In genomic region chrX:47649302-47649701, GRCh38 we compare ENCODE assay signal across 9 cellular contexts. TPM values are rescaled to one million over a fixed set of nuclear protein-coding genes. Genes with fewer than 3 reads are reported as not detected.
A peak's percentile ranks its signal among the peaks of the same experiment; 100 is the strongest.
DNase-seq lines count a peak whose midpoint lies in the region; ATAC-seq and TF ChIP-seq lines count a peak whose summit lies in the region.
"Had no signal": no experiment of that assay in that cellular context is flagged by ENCODE, and none has a peak within 500 bp of the region (broad histone marks: within the 10 kb centered on the region; RNA-seq: fewer than 3 reads in every experiment).

No MANE protein-coding gene starts in this region.

- no peak overlapping the region for H2AFZ ChIP-seq in neural cell (ENCODE audit: low read depth, low read length)

- TF ChIP-seq CTCF in C4-2B (conservative IDR thresholded peaks at IDR 0.05) (no peak), dorsolateral prefrontal cortex (IDR thresholded peaks at IDR 0.05 in 54 of 56, conservative IDR thresholded peaks at IDR 0.05 in 2 of 56; ENCODE audit: low read depth in 1 of 56, partially characterized antibody in 56 of 56) (no peak), neural cell (IDR thresholded peaks at IDR 0.05; ENCODE audit: poor library complexity, severe bottlenecking) (no peak)

- TF ChIP-seq EP300 in neural cell (conservative IDR thresholded peaks at IDR 0.05; ENCODE audit: poor library complexity, severe bottlenecking), result no peak

- H3K27me3 ChIP-seq in MG63 (no peaks in the 10 kb centered on the region), dorsolateral prefrontal cortex (peaks cover 0 to 56% (median 7%) of the 10 kb centered on the region in 45 donors), neural cell (ENCODE audit: insufficient read depth, low read depth, low read length) (no peaks in the 10 kb centered on the region)

- no peak for TF ChIP-seq RAD21 in neural cell (conservative IDR thresholded peaks at IDR 0.05)

- H3K9me3 ChIP-seq in MG63, result no peaks in the 10 kb centered on the region
- no peaks in the 10 kb centered on the region for H3K9me3 ChIP-seq in neural cell (ENCODE audit: low read length)

- intact Hi-C loops in dorsolateral prefrontal cortex (cut with DNase I), result loop anchor here in 1 of 2 donors (10.0 kb wide), 1 partner anchor 155 kb away; no protein-coding TSS in a partner anchor

- H3K27ac ChIP-seq in C4-2B (peak overlapping the region; percentile 87; the same call in 1 of the 2 replicates), dorsolateral prefrontal cortex (peak overlapping the region in 6 of 59 donors; percentile 19 to 88 (median 78)), neural cell (ENCODE audit: low read length) (peak overlapping the region; percentile 28), substantia nigra (ENCODE audit: low read depth, low read length, poor library complexity, severe bottlenecking) (no peak overlapping the region)

- no peak for ATAC-seq in HG02973 (IDR thresholded peaks at IDR 0.05; ENCODE audit: unreplicated experiment)

- peak overlapping the region; percentile 48 for H3K9ac ChIP-seq in neural cell (ENCODE audit: low read length)

- H3K9me2 ChIP-seq in neural cell (ENCODE audit: insufficient read depth, low read length), result no peaks in the 10 kb centered on the region

- no peaks in the 10 kb centered on the region for H3F3A ChIP-seq in neural cell (ENCODE audit: insufficient read depth, low read length, poor library complexity, severe bottlenecking)

- no peaks in the 10 kb centered on the region for H4K20me1 ChIP-seq in neural cell (ENCODE audit: insufficient read depth)

- H3K36me3 ChIP-seq in MG63 (peaks cover 15% of the 10 kb centered on the region), neural cell (ENCODE audit: insufficient read depth, low read length) (no peaks in the 10 kb centered on the region)

- DNase-seq in MG63 (no peak), dorsolateral prefrontal cortex (no peak), substantia nigra (lab: John Stamatoyannopoulos, UW) (no peak), NCI-H1048 (lab: John Stamatoyannopoulos, UW) (no peak), NCI-H187 (lab: John Stamatoyannopoulos, UW) (no peak)
- DNase-seq: stimulated activated CD4-positive, alpha-beta T cell treated with anti-CD3 and anti-CD28 coated beads, Interleukin-2, amount 100 ng/mL, for 24 hours had no signal

- peaks cover 2% of the 10 kb centered on the region for H3K79me2 ChIP-seq in neural cell (replicated peaks; ENCODE audit: insufficient read depth, low read length)

- no peak overlapping the region for H3K4me2 ChIP-seq in neural cell (ENCODE audit: low read length)

- H3K4me3 ChIP-seq in MG63, result peak overlapping the region; percentile 85
- peak overlapping the region in 54 of 59 donors; percentile 18 to 79 (median 66) for H3K4me3 ChIP-seq in dorsolateral prefrontal cortex
- H3K4me3 ChIP-seq in neural cell (ENCODE audit: low read length), result peak overlapping the region; percentile 85

TF ChIP-seq in neural cell, 6 proteins besides CTCF, POLR2A, EP300 and RAD21:
- no peak for TF ChIP-seq EZH2 (IDR thresholded peaks at IDR 0.05; ENCODE audit: borderline replicate concordance, insufficient read depth, low read length, poor library complexity, severe bottlenecking)
- no peak for TF ChIP-seq SMC3 (conservative IDR thresholded peaks at IDR 0.05; ENCODE audit: poor library complexity)
- TF ChIP-seq MXI1 (conservative IDR thresholded peaks at IDR 0.05; ENCODE audit: poor library complexity, severe bottlenecking), result no peak
- no peak for TF ChIP-seq TAF1 (IDR thresholded peaks at IDR 0.05; ENCODE audit: low read depth)
- TF ChIP-seq, protein P1, sequence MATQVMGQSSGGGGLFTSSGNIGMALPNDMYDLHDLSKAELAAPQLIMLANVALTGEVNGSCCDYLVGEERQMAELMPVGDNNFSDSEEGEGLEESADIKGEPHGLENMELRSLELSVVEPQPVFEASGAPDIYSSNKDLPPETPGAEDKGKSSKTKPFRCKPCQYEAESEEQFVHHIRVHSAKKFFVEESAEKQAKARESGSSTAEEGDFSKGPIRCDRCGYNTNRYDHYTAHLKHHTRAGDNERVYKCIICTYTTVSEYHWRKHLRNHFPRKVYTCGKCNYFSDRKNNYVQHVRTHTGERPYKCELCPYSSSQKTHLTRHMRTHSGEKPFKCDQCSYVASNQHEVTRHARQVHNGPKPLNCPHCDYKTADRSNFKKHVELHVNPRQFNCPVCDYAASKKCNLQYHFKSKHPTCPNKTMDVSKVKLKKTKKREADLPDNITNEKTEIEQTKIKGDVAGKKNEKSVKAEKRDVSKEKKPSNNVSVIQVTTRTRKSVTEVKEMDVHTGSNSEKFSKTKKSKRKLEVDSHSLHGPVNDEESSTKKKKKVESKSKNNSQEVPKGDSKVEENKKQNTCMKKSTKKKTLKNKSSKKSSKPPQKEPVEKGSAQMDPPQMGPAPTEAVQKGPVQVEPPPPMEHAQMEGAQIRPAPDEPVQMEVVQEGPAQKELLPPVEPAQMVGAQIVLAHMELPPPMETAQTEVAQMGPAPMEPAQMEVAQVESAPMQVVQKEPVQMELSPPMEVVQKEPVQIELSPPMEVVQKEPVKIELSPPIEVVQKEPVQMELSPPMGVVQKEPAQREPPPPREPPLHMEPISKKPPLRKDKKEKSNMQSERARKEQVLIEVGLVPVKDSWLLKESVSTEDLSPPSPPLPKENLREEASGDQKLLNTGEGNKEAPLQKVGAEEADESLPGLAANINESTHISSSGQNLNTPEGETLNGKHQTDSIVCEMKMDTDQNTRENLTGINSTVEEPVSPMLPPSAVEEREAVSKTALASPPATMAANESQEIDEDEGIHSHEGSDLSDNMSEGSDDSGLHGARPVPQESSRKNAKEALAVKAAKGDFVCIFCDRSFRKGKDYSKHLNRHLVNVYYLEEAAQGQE (IDR thresholded peaks at IDR 0.05; ENCODE audit: borderline replicate concordance), result no peak
- no peak for TF ChIP-seq POLR2AphosphoS5 (IDR thresholded peaks at IDR 0.05)

RNA-seq across cellular contexts. Expression of gene ELK1, which starts 1.1 kb away (rescaled TPM):
- total RNA-seq in MG63 (2014; rRNA removed; shearing (Covaris generic); ENCODE audit: low replicate concordance), result 33.2 and 39.4 TPM in 2 replicates
- 100 to 1,000 TPM in 50 of 120 experiments, 10 to 100 TPM in 70; 25.1 to 179 (median 92.3) TPM for total RNA-seq in dorsolateral prefrontal cortex
- polyA plus RNA-seq in neural cell, result 21.2 and 31.8 TPM in 2 replicates
- 23.3 and 24.6 TPM in 2 replicates for polyA minus RNA-seq in neural cell

RNA-seq across cellular contexts. Expression of gene UXT, which starts 9.7 kb away (rescaled TPM):
- total RNA-seq in MG63 (2014; rRNA removed; shearing (Covaris generic); ENCODE audit: low replicate concordance), result 155 and 240 TPM in 2 replicates
- 10 to 100 TPM; 25.2 to 57.7 (median 42.1) TPM for total RNA-seq in dorsolateral prefrontal cortex
- polyA plus RNA-seq in neural cell, result 141 and 153 TPM in 2 replicates
- 32.6 and 33.8 TPM in 2 replicates for polyA minus RNA-seq in neural cell

RNA-seq across cellular contexts. Expression of gene CFP, which starts 19.6 kb away (rescaled TPM):
- not detected in 2 replicates for total RNA-seq in MG63 (2014; rRNA removed; shearing (Covaris generic); ENCODE audit: low replicate concordance)
- 10 to 100 TPM in 1 of 120 experiments, 1 to 10 TPM in 118, under 1 TPM in 1; 0.97 to 10.4 (median 3.0) TPM for total RNA-seq in dorsolateral prefrontal cortex
- polyA plus RNA-seq in neural cell, result 2.7 and 4.8 TPM in 2 replicates
- polyA minus RNA-seq in neural cell, result 1.5 and 1.7 TPM in 2 replicates

RNA-seq across cellular contexts. Expression of gene SYN1, which starts 29.6 kb away (rescaled TPM):
- total RNA-seq in MG63 (2014; rRNA removed; shearing (Covaris generic); ENCODE audit: low replicate concordance), result 0.26 TPM in 1 of 2 replicates, not detected in the other
- total RNA-seq in dorsolateral prefrontal cortex, result 100 to 1,000 TPM; 127 to 711 (median 406) TPM
- polyA plus RNA-seq in neural cell, result 4.3 and 6.7 TPM in 2 replicates
- 10.7 and 10.9 TPM in 2 replicates for polyA minus RNA-seq in neural cell
